ENCODE assay signal across 14 cellular contexts in genomic region chr13:46995874-46996273, GRCh38.
DNase-seq lines count a peak whose midpoint lies in the region; ATAC-seq, FAIRE-seq and TF ChIP-seq lines count a peak whose summit lies in the region.
"Had no signal": no experiment of that assay in that cellular context is flagged by ENCODE, and none has a peak within 500 bp of the region (broad histone marks: within the 10 kb centered on the region; RNA-seq: fewer than 3 reads in every experiment).

No MANE protein-coding gene starts in this region.

- no peaks in the 10 kb centered on the region for H3K27me3 ChIP-seq in gastroesophageal sphincter
- H3K27me3 ChIP-seq: body of pancreas, esophagus squamous epithelium, left lung had no signal

- no peak for DNase-seq in GM18507 (ENCODE audit: extremely low spot score, insufficient read length, low read depth)
- peak; percentile 23 to 63 for DNase-seq in NOMO-1 (lab: John Stamatoyannopoulos, UW; ENCODE audit: unreplicated experiment in 2 of 2)
- no peak for DNase-seq in activated T-cell treated with anti-CD3 and anti-CD28 coated beads for 4 hours
- no peak for DNase-seq in ureter (ENCODE audit: low spot score)
- DNase-seq in kidney tubule cell (ENCODE audit: low spot score) = no peak
- DNase-seq: body of pancreas, esophagus squamous epithelium, left lung, NCI-H1417 treated with DMSO at 0.1 percent for 48 hours, psoas muscle had no signal

- FAIRE-seq in GM18507 (lab: Jason Lieb, UNC) = peak; percentile 73

- H3K27ac ChIP-seq in gastroesophageal sphincter = no peak overlapping the region
- H3K27ac ChIP-seq: body of pancreas, esophagus squamous epithelium, left lung, psoas muscle had no signal

- H3K4me1 ChIP-seq in gastroesophageal sphincter = no peaks in the 10 kb centered on the region
- H3K4me1 ChIP-seq: body of pancreas, esophagus squamous epithelium, left lung, psoas muscle had no signal

- TF ChIP-seq CTCF in gastroesophageal sphincter (IDR thresholded peaks at IDR 0.05) = no peak

- 75% methylated on average over 1 of the region's 1 CpG; no CpG with 5 or more reads in 1 of the 2 donors for WGBS in gastroesophageal sphincter (ENCODE audit: low coverage in 1 of 2), 2 donors

- no peak overlapping the region for H3K4me3 ChIP-seq in gastroesophageal sphincter
- H3K4me3 ChIP-seq: body of pancreas, esophagus squamous epithelium, left lung, psoas muscle had no signal

- no peaks in the 10 kb centered on the region for H3K36me3 ChIP-seq in gastroesophageal sphincter
- H3K36me3 ChIP-seq: esophagus squamous epithelium, left lung had no signal

- TF ChIP-seq POLR2A in gastroesophageal sphincter (IDR thresholded peaks at IDR 0.05) = no peak

- peak; percentile 93 for ATAC-seq in GM21381 (IDR thresholded peaks at IDR 0.05; ENCODE audit: unreplicated experiment)
- peak; percentile 83 for ATAC-seq in HG03064 (IDR thresholded peaks at IDR 0.05; ENCODE audit: low read depth, unreplicated experiment)
- ATAC-seq in gastroesophageal sphincter = no peak
- ATAC-seq: body of pancreas, left lung, psoas muscle, Right ventricle myocardium inferior had no signal

- no peaks in the 10 kb centered on the region for H3K9me3 ChIP-seq in gastroesophageal sphincter
- H3K9me3 ChIP-seq: body of pancreas, esophagus squamous epithelium, left lung, psoas muscle had no signal

- no peak for TF ChIP-seq EP300 in gastroesophageal sphincter (IDR thresholded peaks at IDR 0.05)

Comparison
In these comparisons a context has a peak if more than half of its experiments do, and no peak if none do; other contexts are left out.
1. DNase-seq: peak in NOMO-1 (2 of 2); none in GM18507 (single experiment), activated T-cell treated with anti-CD3 and anti-CD28 coated beads for 4 hours (single experiment), ureter (single experiment) and kidney tubule cell (single experiment).